Comparison of ENCODE assay signal across 8 cellular contexts in the genomic region with DNA sequence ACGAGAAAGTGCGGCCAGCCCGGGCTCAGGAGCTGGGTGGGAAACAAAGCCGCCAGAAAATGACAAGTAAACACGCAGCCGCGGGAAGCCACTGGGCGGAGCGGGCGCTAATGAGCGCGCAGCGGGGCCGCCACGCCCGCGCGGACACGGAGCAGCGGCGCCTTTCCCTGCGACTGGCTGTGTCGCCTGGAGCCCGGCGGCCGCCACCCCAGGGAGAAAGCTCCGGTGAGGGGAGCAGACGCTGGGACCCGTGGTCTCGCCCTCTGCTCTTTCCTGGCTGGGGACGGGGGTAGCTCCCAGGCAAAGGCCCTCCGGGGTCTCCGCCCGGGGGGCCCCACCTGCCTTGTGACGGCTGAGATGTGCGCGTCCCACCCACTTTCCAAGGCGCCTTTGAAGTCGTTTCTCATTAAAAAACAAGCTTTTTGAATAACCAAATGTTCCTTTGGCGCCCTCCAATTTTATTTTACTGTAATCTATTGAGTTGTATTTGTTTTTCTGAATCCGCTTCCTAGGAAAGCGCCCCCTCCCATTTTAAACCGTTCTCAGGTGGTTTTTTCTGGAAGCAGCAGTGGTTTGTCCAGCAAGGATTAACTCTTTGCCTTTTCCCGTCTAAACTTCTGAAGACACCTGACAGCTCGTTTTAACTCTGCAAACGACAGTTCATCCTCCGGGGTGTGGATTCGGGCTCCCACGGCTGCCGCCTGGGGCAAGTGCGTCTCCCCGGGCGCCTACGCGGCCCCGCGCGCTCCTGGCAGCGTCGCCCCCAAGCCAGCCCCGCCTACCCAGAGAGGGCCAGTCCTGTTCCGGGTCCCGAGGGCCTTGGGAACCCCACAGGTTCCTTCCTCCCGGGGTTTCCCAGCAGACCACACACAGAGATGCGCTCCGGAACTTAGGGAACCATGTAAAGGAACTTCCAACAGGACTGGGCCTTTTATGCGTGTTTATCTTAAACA. TPM values are rescaled to one million over a fixed set of nuclear protein-coding genes. Genes with fewer than 3 reads are reported as not detected.
DNase-seq lines count a peak whose midpoint lies in the region; TF ChIP-seq lines count a peak whose summit lies in the region.

No MANE protein-coding gene starts in this region.

- TF ChIP-seq POLR2A in Peyer's patch (IDR thresholded peaks at IDR 0.05): no peak

- H3K9me3 ChIP-seq in Peyer's patch: no peaks in the 10 kb centered on the region
- H3K9me3 ChIP-seq in effector memory CD4-positive, alpha-beta T cell (ENCODE audit: control insufficient read depth, low read length): no peaks in the 10 kb centered on the region

- peak overlapping the region in 3 of 4 donors; percentile 60 to 66 (median 65) for H3K27ac ChIP-seq in Peyer's patch
- no peak overlapping the region for H3K27ac ChIP-seq in effector memory CD4-positive, alpha-beta T cell (ENCODE audit: insufficient read depth, low read length, poor library complexity, severe bottlenecking)

- H3K36me3 Mint-ChIP-seq in nephron progenitor cell (ENCODE audit: low read depth): no peaks in the 10 kb centered on the region

- peak overlapping the region; percentile 37 to 51 (median 44) for H3K4me3 ChIP-seq in Peyer's patch
- peak overlapping the region; percentile 53 for H3K4me3 ChIP-seq in effector memory CD4-positive, alpha-beta T cell (ENCODE audit: insufficient read depth, low read depth, low read length, poor library complexity, severe bottlenecking)

- H3K27me3 Mint-ChIP-seq in nephron progenitor cell (ENCODE audit: low read depth, poor library complexity): peaks cover 46% of the 10 kb centered on the region

- peaks cover 16% of the 10 kb centered on the region for H3K4me1 Mint-ChIP-seq in nephron progenitor cell

- H3K9me3 Mint-ChIP-seq in nephron progenitor cell: no peaks in the 10 kb centered on the region

- no peak overlapping the region for H3K27ac Mint-ChIP-seq in nephron progenitor cell

- H3K36me3 ChIP-seq in Peyer's patch: no peaks in the 10 kb centered on the region
- H3K36me3 ChIP-seq in effector memory CD4-positive, alpha-beta T cell (ENCODE audit: control insufficient read depth, insufficient read depth, low read length): no peaks in the 10 kb centered on the region

- H3K4me1 ChIP-seq in Peyer's patch: peaks cover 0 to 11% (median 6%) of the 10 kb centered on the region in 4 donors
- H3K4me1 ChIP-seq in effector memory CD4-positive, alpha-beta T cell (ENCODE audit: control insufficient read depth, insufficient read depth, low read length, poor library complexity, severe bottlenecking): peaks cover 8% of the 10 kb centered on the region

- DNase-seq in DMS53 (lab: John Stamatoyannopoulos, UW): peak; percentile 63
- DNase-seq in DMS53 treated with DMSO at 0.1 percent for 48 hours (lab: John Stamatoyannopoulos, UW; ENCODE audit: unreplicated experiment): no peak
- peak in 1 of 3 donors; percentile 54 for DNase-seq in Peyer's patch
- DNase-seq in effector memory CD4-positive, alpha-beta T cell: no peak
- peak; percentile 67 for DNase-seq in nephron progenitor cell
- no peak for DNase-seq in NCI-H1105 treated with DMSO at 0.1 percent for 48 hours (lab: John Stamatoyannopoulos, UW)
- no peak for DNase-seq in NCI-H1105 (lab: John Stamatoyannopoulos, UW)
- no peak for DNase-seq in NCI-H187 (lab: John Stamatoyannopoulos, UW)

- H3K4me3 Mint-ChIP-seq in nephron progenitor cell: peak overlapping the region; percentile 86

- no peak for TF ChIP-seq CTCF in Peyer's patch (IDR thresholded peaks at IDR 0.05)
- no peak for TF ChIP-seq CTCF in nephron progenitor cell (IDR thresholded peaks at IDR 0.05)

- H3K27me3 ChIP-seq in Peyer's patch: no peaks in the 10 kb centered on the region
- peaks cover 14% of the 10 kb centered on the region for H3K27me3 ChIP-seq in effector memory CD4-positive, alpha-beta T cell (replicated peaks; ENCODE audit: control insufficient read depth, insufficient read depth, low read length, poor library complexity, severe bottlenecking)

RNA-seq across cellular contexts. Expression of a gene that starts 54.6 kb away (rescaled TPM):
- total RNA-seq in Peyer's patch: not detected

Comparison
In these comparisons a context has a peak if more than half of its experiments do, and no peak if none do; other contexts are left out.
1. DNase-seq: peak in DMS53 (single experiment) and nephron progenitor cell (single experiment); none in DMS53 treated with DMSO at 0.1 percent for 48 hours (single experiment), effector memory CD4-positive, alpha-beta T cell (0 of 3), NCI-H1105 treated with DMSO at 0.1 percent for 48 hours (single experiment), NCI-H1105 (single experiment) and NCI-H187 (0 of 2).